In the genomic region with DNA sequence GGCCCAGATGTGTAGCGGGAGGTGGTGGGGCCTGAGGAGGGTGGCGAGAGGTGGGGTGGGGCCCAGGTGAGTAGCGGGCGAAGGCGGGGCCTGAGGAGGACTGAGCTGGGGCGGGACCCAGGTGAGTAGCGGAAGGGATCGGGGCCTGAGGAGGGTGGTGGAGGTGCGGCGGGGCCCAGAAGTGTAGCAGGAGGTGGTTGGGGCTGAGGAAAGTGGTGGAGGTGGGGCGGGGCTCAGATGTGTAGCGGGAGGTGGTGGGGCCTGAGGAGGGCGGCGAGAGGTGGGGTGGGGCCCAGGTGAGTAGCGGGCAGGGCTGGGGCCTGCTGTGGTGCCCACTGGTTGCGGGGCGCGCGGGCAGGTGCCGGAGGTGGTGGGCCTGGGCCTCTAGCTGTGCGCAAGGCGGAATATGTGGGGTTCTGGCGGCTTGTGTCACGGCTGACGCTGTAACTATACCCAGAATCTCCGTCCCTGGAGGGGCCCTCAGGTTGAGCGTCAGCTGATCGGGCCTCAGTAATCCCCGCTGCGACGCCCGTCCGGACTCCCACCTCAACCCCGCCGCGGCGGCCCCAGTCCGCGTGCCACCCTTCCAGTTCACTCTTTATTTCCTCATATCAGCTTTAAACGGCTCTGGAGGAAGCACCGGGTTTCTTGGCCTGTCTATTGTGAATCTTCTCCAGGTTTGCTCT, we compare ENCODE assay signal across 1 cellular context.
TF ChIP-seq lines count a peak whose summit lies in the region.

No MANE protein-coding gene starts in this region.

TF ChIP-seq in H1, 55 proteins besides CTCF, POLR2A, EP300 and RAD21:
- TF ChIP-seq SRF (IDR thresholded peaks at IDR 0.05; ENCODE audit: low read depth, low read length) (no peak), RBBP5 (IDR thresholded peaks at IDR 0.05; ENCODE audit: borderline replicate concordance, low read depth, low read length) (no peak), TAF7 (optimal IDR thresholded peaks at IDR 0.05; ENCODE audit: borderline replicate concordance, low read depth, low read length) (no peak), EZH2 (IDR thresholded peaks at IDR 0.05; ENCODE audit: low read depth, low read length, severe bottlenecking) (no peak), HDAC6 (IDR thresholded peaks at IDR 0.05; ENCODE audit: low read depth, low read length) (no peak), CREB1 (IDR thresholded peaks at IDR 0.05) (peak; percentile 43; the same call in 1 of the 2 replicates), PHF8 (conservative IDR thresholded peaks at IDR 0.05; ENCODE audit: low read depth, low read length) (peak; percentile 52), TAF1 (IDR thresholded peaks at IDR 0.05; ENCODE audit: low read depth, low read length) (0 out of 2 replicates have a peak, but pooled peaks have one; percentile 38), TCF12 (IDR thresholded peaks at IDR 0.05; ENCODE audit: low read depth, low read length) (no peak), SIRT6 (IDR thresholded peaks at IDR 0.05; ENCODE audit: low read length) (no peak), MAFK (IDR thresholded peaks at IDR 0.05; ENCODE audit: low read depth, low read length) (no peak), POU5F1 (IDR thresholded peaks at IDR 0.05; ENCODE audit: low read depth, low read length) (no peak), CTBP2 (IDR thresholded peaks at IDR 0.05; ENCODE audit: borderline replicate concordance, insufficient read depth, insufficient read length, low read length) (no peak), POLR2AphosphoS5 (IDR thresholded peaks at IDR 0.05; ENCODE audit: low read depth, low read length) (peak; percentile 48), SIN3A (conservative IDR thresholded peaks at IDR 0.05 in 1 of 2, IDR thresholded peaks at IDR 0.05 in 1 of 2; ENCODE audit: low read depth in 1 of 2, low read length in 2 of 2) (peak in 1 of 2 experiments; percentile 71; a peak in 1 of 4 replicates), FOSL1 (IDR thresholded peaks at IDR 0.05; ENCODE audit: insufficient read depth, low read depth, low read length) (no peak), HDAC2 (IDR thresholded peaks at IDR 0.05; ENCODE audit: borderline replicate concordance in 1 of 2, low read depth in 2 of 2, low read length in 2 of 2) (no peak), RXRA (IDR thresholded peaks at IDR 0.05; ENCODE audit: insufficient read depth, low read depth, low read length) (no peak)
- TF ChIP-seq, protein P1, sequence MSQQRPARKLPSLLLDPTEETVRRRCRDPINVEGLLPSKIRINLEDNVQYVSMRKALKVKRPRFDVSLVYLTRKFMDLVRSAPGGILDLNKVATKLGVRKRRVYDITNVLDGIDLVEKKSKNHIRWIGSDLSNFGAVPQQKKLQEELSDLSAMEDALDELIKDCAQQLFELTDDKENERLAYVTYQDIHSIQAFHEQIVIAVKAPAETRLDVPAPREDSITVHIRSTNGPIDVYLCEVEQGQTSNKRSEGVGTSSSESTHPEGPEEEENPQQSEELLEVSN (IDR thresholded peaks at IDR 0.05) = 0 out of 2 replicates have a peak, but pooled peaks have one; percentile 18
- TF ChIP-seq, protein P2, sequence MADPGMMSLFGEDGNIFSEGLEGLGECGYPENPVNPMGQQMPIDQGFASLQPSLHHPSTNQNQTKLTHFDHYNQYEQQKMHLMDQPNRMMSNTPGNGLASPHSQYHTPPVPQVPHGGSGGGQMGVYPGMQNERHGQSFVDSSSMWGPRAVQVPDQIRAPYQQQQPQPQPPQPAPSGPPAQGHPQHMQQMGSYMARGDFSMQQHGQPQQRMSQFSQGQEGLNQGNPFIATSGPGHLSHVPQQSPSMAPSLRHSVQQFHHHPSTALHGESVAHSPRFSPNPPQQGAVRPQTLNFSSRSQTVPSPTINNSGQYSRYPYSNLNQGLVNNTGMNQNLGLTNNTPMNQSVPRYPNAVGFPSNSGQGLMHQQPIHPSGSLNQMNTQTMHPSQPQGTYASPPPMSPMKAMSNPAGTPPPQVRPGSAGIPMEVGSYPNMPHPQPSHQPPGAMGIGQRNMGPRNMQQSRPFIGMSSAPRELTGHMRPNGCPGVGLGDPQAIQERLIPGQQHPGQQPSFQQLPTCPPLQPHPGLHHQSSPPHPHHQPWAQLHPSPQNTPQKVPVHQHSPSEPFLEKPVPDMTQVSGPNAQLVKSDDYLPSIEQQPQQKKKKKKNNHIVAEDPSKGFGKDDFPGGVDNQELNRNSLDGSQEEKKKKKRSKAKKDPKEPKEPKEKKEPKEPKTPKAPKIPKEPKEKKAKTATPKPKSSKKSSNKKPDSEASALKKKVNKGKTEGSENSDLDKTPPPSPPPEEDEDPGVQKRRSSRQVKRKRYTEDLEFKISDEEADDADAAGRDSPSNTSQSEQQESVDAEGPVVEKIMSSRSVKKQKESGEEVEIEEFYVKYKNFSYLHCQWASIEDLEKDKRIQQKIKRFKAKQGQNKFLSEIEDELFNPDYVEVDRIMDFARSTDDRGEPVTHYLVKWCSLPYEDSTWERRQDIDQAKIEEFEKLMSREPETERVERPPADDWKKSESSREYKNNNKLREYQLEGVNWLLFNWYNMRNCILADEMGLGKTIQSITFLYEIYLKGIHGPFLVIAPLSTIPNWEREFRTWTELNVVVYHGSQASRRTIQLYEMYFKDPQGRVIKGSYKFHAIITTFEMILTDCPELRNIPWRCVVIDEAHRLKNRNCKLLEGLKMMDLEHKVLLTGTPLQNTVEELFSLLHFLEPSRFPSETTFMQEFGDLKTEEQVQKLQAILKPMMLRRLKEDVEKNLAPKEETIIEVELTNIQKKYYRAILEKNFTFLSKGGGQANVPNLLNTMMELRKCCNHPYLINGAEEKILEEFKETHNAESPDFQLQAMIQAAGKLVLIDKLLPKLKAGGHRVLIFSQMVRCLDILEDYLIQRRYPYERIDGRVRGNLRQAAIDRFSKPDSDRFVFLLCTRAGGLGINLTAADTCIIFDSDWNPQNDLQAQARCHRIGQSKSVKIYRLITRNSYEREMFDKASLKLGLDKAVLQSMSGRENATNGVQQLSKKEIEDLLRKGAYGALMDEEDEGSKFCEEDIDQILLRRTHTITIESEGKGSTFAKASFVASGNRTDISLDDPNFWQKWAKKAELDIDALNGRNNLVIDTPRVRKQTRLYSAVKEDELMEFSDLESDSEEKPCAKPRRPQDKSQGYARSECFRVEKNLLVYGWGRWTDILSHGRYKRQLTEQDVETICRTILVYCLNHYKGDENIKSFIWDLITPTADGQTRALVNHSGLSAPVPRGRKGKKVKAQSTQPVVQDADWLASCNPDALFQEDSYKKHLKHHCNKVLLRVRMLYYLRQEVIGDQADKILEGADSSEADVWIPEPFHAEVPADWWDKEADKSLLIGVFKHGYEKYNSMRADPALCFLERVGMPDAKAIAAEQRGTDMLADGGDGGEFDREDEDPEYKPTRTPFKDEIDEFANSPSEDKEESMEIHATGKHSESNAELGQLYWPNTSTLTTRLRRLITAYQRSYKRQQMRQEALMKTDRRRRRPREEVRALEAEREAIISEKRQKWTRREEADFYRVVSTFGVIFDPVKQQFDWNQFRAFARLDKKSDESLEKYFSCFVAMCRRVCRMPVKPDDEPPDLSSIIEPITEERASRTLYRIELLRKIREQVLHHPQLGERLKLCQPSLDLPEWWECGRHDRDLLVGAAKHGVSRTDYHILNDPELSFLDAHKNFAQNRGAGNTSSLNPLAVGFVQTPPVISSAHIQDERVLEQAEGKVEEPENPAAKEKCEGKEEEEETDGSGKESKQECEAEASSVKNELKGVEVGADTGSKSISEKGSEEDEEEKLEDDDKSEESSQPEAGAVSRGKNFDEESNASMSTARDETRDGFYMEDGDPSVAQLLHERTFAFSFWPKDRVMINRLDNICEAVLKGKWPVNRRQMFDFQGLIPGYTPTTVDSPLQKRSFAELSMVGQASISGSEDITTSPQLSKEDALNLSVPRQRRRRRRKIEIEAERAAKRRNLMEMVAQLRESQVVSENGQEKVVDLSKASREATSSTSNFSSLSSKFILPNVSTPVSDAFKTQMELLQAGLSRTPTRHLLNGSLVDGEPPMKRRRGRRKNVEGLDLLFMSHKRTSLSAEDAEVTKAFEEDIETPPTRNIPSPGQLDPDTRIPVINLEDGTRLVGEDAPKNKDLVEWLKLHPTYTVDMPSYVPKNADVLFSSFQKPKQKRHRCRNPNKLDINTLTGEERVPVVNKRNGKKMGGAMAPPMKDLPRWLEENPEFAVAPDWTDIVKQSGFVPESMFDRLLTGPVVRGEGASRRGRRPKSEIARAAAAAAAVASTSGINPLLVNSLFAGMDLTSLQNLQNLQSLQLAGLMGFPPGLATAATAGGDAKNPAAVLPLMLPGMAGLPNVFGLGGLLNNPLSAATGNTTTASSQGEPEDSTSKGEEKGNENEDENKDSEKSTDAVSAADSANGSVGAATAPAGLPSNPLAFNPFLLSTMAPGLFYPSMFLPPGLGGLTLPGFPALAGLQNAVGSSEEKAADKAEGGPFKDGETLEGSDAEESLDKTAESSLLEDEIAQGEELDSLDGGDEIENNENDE (IDR thresholded peaks at IDR 0.05; ENCODE audit: insufficient replicate concordance, low read length) = no peak
- TF ChIP-seq, protein P3, sequence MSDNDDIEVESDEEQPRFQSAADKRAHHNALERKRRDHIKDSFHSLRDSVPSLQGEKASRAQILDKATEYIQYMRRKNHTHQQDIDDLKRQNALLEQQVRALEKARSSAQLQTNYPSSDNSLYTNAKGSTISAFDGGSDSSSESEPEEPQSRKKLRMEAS (IDR thresholded peaks at IDR 0.05) = no peak; the same call in 1 of the 2 replicates
